In genomic region chr1:166975361-166976129, GRCh38 we compare ENCODE assay signal across 8 cellular contexts.
A peak's percentile ranks its signal among the peaks of the same experiment; 100 is the strongest.
DNase-seq lines count a peak whose midpoint lies in the region; ATAC-seq lines count a peak whose summit lies in the region.

Gene ILDR2, minus strand, starts transcription at chr1:166975540. Its CDS starts 272 bp downstream, at chr1:166975268.

- ATAC-seq in GM21526 (IDR thresholded peaks at IDR 0.05; ENCODE audit: low FRiP score, unreplicated experiment) (peak; percentile 70), GM18873 (IDR thresholded peaks at IDR 0.05; ENCODE audit: low FRiP score, unreplicated experiment) (no peak)

- DNase-seq in DMS 273 (lab: John Stamatoyannopoulos, UW; ENCODE audit: unreplicated experiment) (peak; percentile 74), Kasumi-1 (lab: John Stamatoyannopoulos, UW) (peak; percentile 10 to 47), kidney tubule cell (ENCODE audit: low spot score) (peak; percentile 39)
- DNase-seq in activated CD4-positive, CD25-positive, alpha-beta regulatory T cell (lab: John Stamatoyannopoulos, UW): peak in 3 of 4 experiments; percentile 7 to 32 (median 15)
- DNase-seq in central memory CD4-positive, alpha-beta T cell: peak; percentile 43
- DNase-seq in stimulated activated CD4-positive, alpha-beta T cell treated with anti-CD3 and anti-CD28 coated beads, Interleukin-1b, Interleukin-23, amount 100 ng/mL, for 4 hours (ENCODE audit: low read depth in 2 of 2): peak; percentile 54 to 60

Comparison
In these comparisons a context has a peak if more than half of its experiments do, and no peak if none do; other contexts are left out.
1. DNase-seq: peak in every context shown above with its lines; median percentile 74 in DMS 273; 57 in stimulated activated CD4-positive, alpha-beta T cell treated with anti-CD3 and anti-CD28 coated beads, Interleukin-1b, Interleukin-23, amount 100 ng/mL, for 4 hours; 43 in central memory CD4-positive, alpha-beta T cell; 39 in kidney tubule cell; 28 in Kasumi-1; 15 in activated CD4-positive, CD25-positive, alpha-beta regulatory T cell.